Comparison of ENCODE assay signal across 18 cellular contexts in the genomic region with DNA sequence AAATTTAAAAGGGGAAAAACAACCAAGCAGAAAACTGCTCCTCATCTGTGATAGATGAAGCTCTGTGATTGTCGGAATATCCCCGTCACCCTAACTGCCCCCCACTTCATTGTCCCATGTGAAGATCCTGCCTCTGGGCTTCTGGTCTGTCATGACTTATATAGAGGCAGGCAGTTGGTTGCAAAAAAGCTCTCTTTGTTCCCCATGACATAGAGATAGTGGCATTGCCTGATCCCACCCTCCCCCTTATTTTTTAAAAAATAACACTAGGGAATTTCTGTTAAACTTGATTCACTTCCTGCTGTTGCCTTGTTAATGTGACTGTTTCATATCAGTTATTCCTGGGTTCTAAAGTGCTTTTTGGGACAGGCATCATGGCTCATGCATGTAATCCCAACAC.
"Had no signal": no experiment of that assay in that cellular context is flagged by ENCODE, and none has a peak within 500 bp of the region (broad histone marks: within the 10 kb centered on the region; RNA-seq: fewer than 3 reads in every experiment).

No MANE protein-coding gene starts in this region.

- ATAC-seq: activated CD4-positive, alpha-beta T cell treated with anti-CD3 and anti-CD28 coated beads for 36 hours; activated T-helper 17 cell treated with anti-CD3 and anti-CD28 coated beads, Interleukin-2, amount 50 U/mL, for 72 hours; gastroesophageal sphincter; heart left ventricle; left ventricle myocardium superior; naive thymus-derived CD8-positive, alpha-beta T cell; stimulated activated memory B cell treated with anti-CD40 and anti-IgM and Interleukin-4, amounts not matched to agents 10 μg/mL and 1 μg/mL and 100 μg/mL, for 72 hours had no signal

- DNase-seq: activated CD4-positive, alpha-beta T cell treated with anti-CD3 and anti-CD28 coated beads for 36 hours; activated CD4-positive, alpha-beta T cell treated with anti-CD3 and anti-CD28 coated beads, Interleukin-2, amount 50 U/mL, for 48 hours; activated naive CD4-positive, alpha-beta T cell treated with Interleukin-2 at 50 U/mL for 16 hours; anterior cingulate cortex; central memory CD4-positive, alpha-beta T cell; heart left ventricle; left ventricle myocardium superior; naive thymus-derived CD8-positive, alpha-beta T cell; spleen; stimulated activated CD4-positive, alpha-beta T cell treated with anti-CD3 and anti-CD28 coated beads, Interleukin-4, amount 100 ng/mL, for 4 hours; SW 1271; T-helper 2 cell had no signal

- H3K9me3 Mint-ChIP-seq: activated T-helper 17 cell treated with anti-CD3 and anti-CD28 coated beads, Interleukin-2, amount 50 U/mL, for 72 hours; brain; memory B cell; naive thymus-derived CD8-positive, alpha-beta T cell; stimulated activated memory B cell treated with anti-CD40 and anti-IgM and Interleukin-4, amounts not matched to agents 10 μg/mL and 1 μg/mL and 100 μg/mL, for 72 hours had no signal

- H3K27ac Mint-ChIP-seq: activated CD4-positive, alpha-beta T cell treated with anti-CD3 and anti-CD28 coated beads for 36 hours; activated T-helper 17 cell treated with anti-CD3 and anti-CD28 coated beads, Interleukin-2, amount 50 U/mL, for 72 hours; brain; memory B cell had no signal

- H3K9me3 ChIP-seq: gastroesophageal sphincter, heart left ventricle, spleen, thoracic aorta had no signal

- H3K4me3 ChIP-seq: gastroesophageal sphincter, heart left ventricle, spleen, thoracic aorta had no signal

- H3K27ac ChIP-seq: gastroesophageal sphincter, heart left ventricle, thoracic aorta had no signal

- H3K36me3 ChIP-seq: thoracic aorta had no signal

- H3K4me3 Mint-ChIP-seq: activated CD4-positive, alpha-beta T cell treated with anti-CD3 and anti-CD28 coated beads for 36 hours; activated T-helper 17 cell treated with anti-CD3 and anti-CD28 coated beads, Interleukin-2, amount 50 U/mL, for 72 hours; brain; memory B cell; naive thymus-derived CD8-positive, alpha-beta T cell; stimulated activated memory B cell treated with anti-CD40 and anti-IgM and Interleukin-4, amounts not matched to agents 10 μg/mL and 1 μg/mL and 100 μg/mL, for 72 hours had no signal

- H3K27me3 ChIP-seq: gastroesophageal sphincter, heart left ventricle, spleen had no signal

- H3K27me3 Mint-ChIP-seq: activated CD4-positive, alpha-beta T cell treated with anti-CD3 and anti-CD28 coated beads for 36 hours; activated T-helper 17 cell treated with anti-CD3 and anti-CD28 coated beads, Interleukin-2, amount 50 U/mL, for 72 hours; memory B cell; naive thymus-derived CD8-positive, alpha-beta T cell; stimulated activated memory B cell treated with anti-CD40 and anti-IgM and Interleukin-4, amounts not matched to agents 10 μg/mL and 1 μg/mL and 100 μg/mL, for 72 hours had no signal
